30 cellular contexts compared by ENCODE assay signal in genomic region chr2:12310399-12310798, GRCh38.
"Had no signal": no experiment of that assay in that cellular context is flagged by ENCODE, and none has a peak within 500 bp of the region (broad histone marks: within the 10 kb centered on the region; RNA-seq: fewer than 3 reads in every experiment).

No MANE protein-coding gene starts in this region.

- DNase-seq: activated CD4-positive, alpha-beta memory T cell treated with anti-CD3 and anti-CD28 coated beads for 36 hours; activated CD4-positive, alpha-beta T cell treated with anti-CD3 and anti-CD28 coated beads for 36 hours; activated CD4-positive, alpha-beta T cell treated with anti-CD3 and anti-CD28 coated beads, Interleukin-2, amount 10 ng/mL, durations not matched to agents 24 days and 14 days; activated CD4-positive, CD25-positive, alpha-beta regulatory T cell; activated CD4-positive, CD25-positive, alpha-beta regulatory T cell treated with anti-CD3 and anti-CD28 coated beads, Interleukin-2, amount 50 U/mL, for 72 hours; activated CD8-positive, alpha-beta memory T cell treated with anti-CD3 and anti-CD28 coated beads, Interleukin-2, amount 10 ng/mL, durations not matched to agents 7 days and 5 days; activated CD8-positive, alpha-beta memory T cell treated with anti-CD3 and anti-CD28 coated beads, Interleukin-2, amount 50 U/mL, for 4 hours; activated CD8-positive, alpha-beta T cell treated with anti-CD3 and anti-CD28 coated beads, Interleukin-2, amount 10 ng/mL, durations not matched to agents 7 days and 5 days; activated effector memory CD4-positive, alpha-beta T cell treated with anti-CD3 and anti-CD28 coated beads, Interleukin-2, amount 50 U/mL, for 16 hours; activated naive CD4-positive, alpha-beta T cell treated with anti-CD3 and anti-CD28 coated beads for 36 hours; activated naive CD8-positive, alpha-beta T cell treated with anti-CD3 and anti-CD28 coated beads for 36 hours; activated T-cell treated with anti-CD3 and anti-CD28 coated beads, Interleukin-2, amount 50 U/mL, for 1 hour; activated T-cell treated with anti-CD3 and anti-CD28 coated beads, Interleukin-2, amount 50 U/mL, for 48 hours; amniotic stem cell; anterior cingulate cortex; brain microvascular endothelial cell; effector CD4-positive, alpha-beta T cell; effector memory CD8-positive, alpha-beta T cell; erythroblast; foreskin keratinocyte; heart right ventricle had no signal

- FAIRE-seq: astrocyte had no signal

- H3K27ac ChIP-seq: brain microvascular endothelial cell, coronary artery, esophagus muscularis mucosa, foreskin keratinocyte, gastroesophageal sphincter, heart right ventricle had no signal

- H3K9me3 Mint-ChIP-seq: activated CD4-positive, alpha-beta memory T cell treated with anti-CD3 and anti-CD28 coated beads for 36 hours; activated naive CD4-positive, alpha-beta T cell treated with anti-CD3 and anti-CD28 coated beads for 36 hours; activated naive CD4-positive, alpha-beta T cell treated with anti-CD3 and anti-CD28 coated beads, Interleukin-2, amount 50 U/mL, for 24 hours; activated naive CD8-positive, alpha-beta T cell treated with anti-CD3 and anti-CD28 coated beads for 36 hours; activated T-helper 2 cell treated with anti-CD3 and anti-CD28 coated beads, Interferon-gamma antibody, Interleukin-2, Interleukin-4, amounts not matched to agents 10 μg/mL and 5 μg/mL and 100 μg/mL, durations not matched to agents 14 hours and 24 hours and 36 hours; central memory CD8-positive, alpha-beta T cell; dendritic cell treated with granulocyte-macrophage colony-stimulating factor and Interleukin-4, amounts not matched to agents 40 ng/mL and 50 ng/mL, for 4 days; effector memory CD8-positive, alpha-beta T cell had no signal

- H3K27me3 ChIP-seq: brain microvascular endothelial cell, esophagus muscularis mucosa, gastroesophageal sphincter, heart right ventricle had no signal

- H3K4me1 ChIP-seq: foreskin keratinocyte had no signal

- H3K9me3 ChIP-seq: esophagus muscularis mucosa, gastroesophageal sphincter, heart right ventricle had no signal

- H3K36me3 Mint-ChIP-seq: activated CD4-positive, alpha-beta memory T cell treated with anti-CD3 and anti-CD28 coated beads for 36 hours; activated naive CD4-positive, alpha-beta T cell treated with anti-CD3 and anti-CD28 coated beads, Interleukin-2, amount 50 U/mL, for 24 hours; activated naive CD8-positive, alpha-beta T cell treated with anti-CD3 and anti-CD28 coated beads for 36 hours had no signal

- ATAC-seq: activated CD4-positive, alpha-beta T cell treated with anti-CD3 and anti-CD28 coated beads for 36 hours; activated CD8-positive, alpha-beta memory T cell treated with anti-CD3 and anti-CD28 coated beads, Interleukin-2, amount 10 ng/mL, durations not matched to agents 7 days and 5 days; activated CD8-positive, alpha-beta T cell treated with anti-CD3 and anti-CD28 coated beads, Interleukin-2, amount 10 ng/mL, durations not matched to agents 7 days and 5 days; effector memory CD8-positive, alpha-beta T cell; foreskin keratinocyte; gastroesophageal sphincter; heart right ventricle had no signal

- H3K27ac Mint-ChIP-seq: activated CD4-positive, alpha-beta memory T cell treated with anti-CD3 and anti-CD28 coated beads for 36 hours; activated CD4-positive, alpha-beta T cell treated with anti-CD3 and anti-CD28 coated beads for 36 hours; activated CD4-positive, alpha-beta T cell treated with anti-CD3 and anti-CD28 coated beads, Interleukin-2, amount 10 ng/mL, durations not matched to agents 24 days and 14 days; activated CD8-positive, alpha-beta memory T cell treated with anti-CD3 and anti-CD28 coated beads, Interleukin-2, amount 10 ng/mL, durations not matched to agents 7 days and 5 days; activated CD8-positive, alpha-beta T cell treated with anti-CD3 and anti-CD28 coated beads, Interleukin-2, amount 10 ng/mL, durations not matched to agents 7 days and 5 days; activated naive CD4-positive, alpha-beta T cell treated with anti-CD3 and anti-CD28 coated beads for 36 hours; activated naive CD4-positive, alpha-beta T cell treated with anti-CD3 and anti-CD28 coated beads, Interleukin-2, amount 50 U/mL, for 24 hours; activated naive CD8-positive, alpha-beta T cell treated with anti-CD3 and anti-CD28 coated beads for 36 hours; activated T-helper 1 cell treated with anti-CD3 and anti-CD28 coated beads, Interleukin-12 subunit alpha, Interleukin-12 subunit beta, Interleukin-2, Interleukin-4 antibody, amounts not matched to agents 30 ng/mL and 10 ng/mL and 1 ng/mL, durations not matched to agents 14 hours and 24 hours and 36 hours; activated T-helper 2 cell treated with anti-CD3 and anti-CD28 coated beads, Interferon-gamma antibody, Interleukin-2, Interleukin-4, amounts not matched to agents 10 μg/mL and 5 μg/mL and 100 μg/mL, durations not matched to agents 14 hours and 24 hours and 36 hours; dendritic cell treated with granulocyte-macrophage colony-stimulating factor and Interleukin-4, amounts not matched to agents 40 ng/mL and 50 ng/mL, for 4 days; effector memory CD8-positive, alpha-beta T cell had no signal

- H3K4me3 ChIP-seq: coronary artery, esophagus muscularis mucosa, gastroesophageal sphincter, heart right ventricle had no signal

- H3K36me3 ChIP-seq: brain microvascular endothelial cell, esophagus muscularis mucosa, gastroesophageal sphincter, heart right ventricle had no signal

- H3K4me3 Mint-ChIP-seq: activated CD4-positive, alpha-beta memory T cell treated with anti-CD3 and anti-CD28 coated beads for 36 hours; activated CD4-positive, alpha-beta T cell treated with anti-CD3 and anti-CD28 coated beads for 36 hours; activated CD4-positive, alpha-beta T cell treated with anti-CD3 and anti-CD28 coated beads, Interleukin-2, amount 10 ng/mL, durations not matched to agents 24 days and 14 days; activated CD8-positive, alpha-beta memory T cell treated with anti-CD3 and anti-CD28 coated beads, Interleukin-2, amount 10 ng/mL, durations not matched to agents 7 days and 5 days; activated CD8-positive, alpha-beta T cell treated with anti-CD3 and anti-CD28 coated beads, Interleukin-2, amount 10 ng/mL, durations not matched to agents 7 days and 5 days; activated naive CD4-positive, alpha-beta T cell treated with anti-CD3 and anti-CD28 coated beads for 36 hours; activated naive CD4-positive, alpha-beta T cell treated with anti-CD3 and anti-CD28 coated beads, Interleukin-2, amount 50 U/mL, for 24 hours; activated naive CD8-positive, alpha-beta T cell treated with anti-CD3 and anti-CD28 coated beads for 36 hours; activated T-helper 1 cell treated with anti-CD3 and anti-CD28 coated beads, Interleukin-12 subunit alpha, Interleukin-12 subunit beta, Interleukin-2, Interleukin-4 antibody, amounts not matched to agents 30 ng/mL and 10 ng/mL and 1 ng/mL, durations not matched to agents 14 hours and 24 hours and 36 hours; central memory CD8-positive, alpha-beta T cell; dendritic cell treated with granulocyte-macrophage colony-stimulating factor and Interleukin-4, amounts not matched to agents 40 ng/mL and 50 ng/mL, for 4 days; effector memory CD8-positive, alpha-beta T cell had no signal

- H3K27me3 Mint-ChIP-seq: activated CD4-positive, alpha-beta memory T cell treated with anti-CD3 and anti-CD28 coated beads for 36 hours; activated CD4-positive, alpha-beta T cell treated with anti-CD3 and anti-CD28 coated beads for 36 hours; activated CD8-positive, alpha-beta memory T cell treated with anti-CD3 and anti-CD28 coated beads, Interleukin-2, amount 10 ng/mL, durations not matched to agents 7 days and 5 days; activated naive CD4-positive, alpha-beta T cell treated with anti-CD3 and anti-CD28 coated beads, Interleukin-2, amount 50 U/mL, for 24 hours; activated naive CD8-positive, alpha-beta T cell treated with anti-CD3 and anti-CD28 coated beads for 36 hours; central memory CD8-positive, alpha-beta T cell had no signal
